Comparison of ENCODE assay signal across 9 cellular contexts in genomic region chr3:112132975-112133448, GRCh38. TPM values are rescaled to one million over a fixed set of nuclear protein-coding genes. Genes with fewer than 3 reads are reported as not detected.
A peak's percentile ranks its signal among the peaks of the same experiment; 100 is the strongest.
DNase-seq lines count a peak whose midpoint lies in the region; ATAC-seq and TF ChIP-seq lines count a peak whose summit lies in the region.
"Had no signal": no experiment of that assay in that cellular context is flagged by ENCODE, and none has a peak within 500 bp of the region (broad histone marks: within the 10 kb centered on the region; RNA-seq: fewer than 3 reads in every experiment).

A gene with protein sequence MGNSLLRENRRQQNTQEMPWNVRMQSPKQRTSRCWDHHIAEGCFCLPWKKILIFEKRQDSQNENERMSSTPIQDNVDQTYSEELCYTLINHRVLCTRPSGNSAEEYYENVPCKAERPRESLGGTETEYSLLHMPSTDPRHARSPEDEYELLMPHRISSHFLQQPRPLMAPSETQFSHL (minus strand): TSS chr3:112133248. CDS start chr3:112133120, 128 bp downstream.

- no peaks in the 10 kb centered on the region for H3K36me3 ChIP-seq in MM.1S (replicated peaks; ENCODE audit: insufficient read depth, low read length)

- H3K9me3 ChIP-seq in MM.1S (replicated peaks; ENCODE audit: insufficient read depth, low read length), result no peaks in the 10 kb centered on the region

- H3K9me2 ChIP-seq in MM.1S (replicated peaks; ENCODE audit: insufficient read depth, low read length), result no peaks in the 10 kb centered on the region

- peak within 1 kb of the TSS; percentile 88 for H3K4me2 ChIP-seq in MM.1S (ENCODE audit: low read depth, low read length)

- H4K20me1 ChIP-seq in MM.1S (ENCODE audit: insufficient read depth, low read length), result no peaks in the 10 kb centered on the region

- ATAC-seq in GM21529 (IDR thresholded peaks at IDR 0.05; ENCODE audit: unreplicated experiment) (peak; percentile 73), left colon (peak; percentile 33)
- peak; percentile 88 for ATAC-seq in stimulated activated effector memory CD8-positive, alpha-beta T cell treated with anti-CD3 and anti-CD28 coated beads, Interleukin-12 subunit alpha, Interleukin-12 subunit beta, amount 100 ng/mL, for 72 hours

- DNase-seq in MM.1S (peak; percentile 88), activated T-cell treated with anti-CD3 and anti-CD28 coated beads for 24 hours (ENCODE audit: low read depth) (peak; percentile 48), left colon (peak; percentile 43 to 55), HT-29 (ENCODE audit: low spot score) (no peak), DMS53 treated with DMSO at 0.1 percent for 48 hours (lab: John Stamatoyannopoulos, UW; ENCODE audit: unreplicated experiment) (no peak)
- DNase-seq in stimulated activated effector memory CD8-positive, alpha-beta T cell treated with anti-CD3 and anti-CD28 coated beads, Interleukin-12 subunit alpha, Interleukin-12 subunit beta, amount 100 ng/mL, for 72 hours (ENCODE audit: low spot score in 2 of 2), result peak; percentile 14 to 76

- H3K9ac ChIP-seq in MM.1S (ENCODE audit: low read length), result peak within 1 kb of the TSS; percentile 80

- peak within 1 kb of the TSS; percentile 77 for H3K4me3 Mint-ChIP-seq in stimulated activated effector memory CD8-positive, alpha-beta T cell treated with anti-CD3 and anti-CD28 coated beads, Interleukin-12 subunit alpha, Interleukin-12 subunit beta, amount 100 ng/mL, for 72 hours

- peak within 1 kb of the TSS; percentile 84 for H3K27ac Mint-ChIP-seq in stimulated activated effector memory CD8-positive, alpha-beta T cell treated with anti-CD3 and anti-CD28 coated beads, Interleukin-12 subunit alpha, Interleukin-12 subunit beta, amount 100 ng/mL, for 72 hours

- H2AFZ ChIP-seq in MM.1S (ENCODE audit: low read length), result peak within 1 kb of the TSS; percentile 2

- H3K9me3 Mint-ChIP-seq in stimulated activated effector memory CD8-positive, alpha-beta T cell treated with anti-CD3 and anti-CD28 coated beads, Interleukin-12 subunit alpha, Interleukin-12 subunit beta, amount 100 ng/mL, for 72 hours, result no peaks in the 10 kb centered on the region

- intact Hi-C loops in left colon (cut with DNase I, micrococcal nuclease), result loop anchor here in 1 of 2 donors (10.0 kb wide), 1 partner anchor 382 kb away; no protein-coding TSS in a partner anchor

- no peak for TF ChIP-seq CTCF in MM.1S (IDR thresholded peaks at IDR 0.05; ENCODE audit: low read length)

- peak within 1 kb of the TSS; percentile 94 for H3K27ac ChIP-seq in MM.1S (ENCODE audit: low read length)

- H3K27me3 ChIP-seq in MM.1S (replicated peaks; ENCODE audit: insufficient read depth, low read length), result no peaks in the 10 kb centered on the region

- H3F3A ChIP-seq in MM.1S (ENCODE audit: insufficient read depth, low read length), result peaks cover 60% of the 10 kb centered on the region

- H3K4me3 ChIP-seq in GM08714 (ENCODE audit: low read length) (peak within 1 kb of the TSS; percentile 99), MM.1S (ENCODE audit: low read length) (peak within 1 kb of the TSS; percentile 68)

- H3K4me1 ChIP-seq in MM.1S (ENCODE audit: low read length), result peaks cover 77% of the 10 kb centered on the region

- peaks cover 33% of the 10 kb centered on the region for H3K79me2 ChIP-seq in MM.1S (ENCODE audit: low read length)

- peaks cover 6% of the 10 kb centered on the region for H3K36me3 Mint-ChIP-seq in stimulated activated effector memory CD8-positive, alpha-beta T cell treated with anti-CD3 and anti-CD28 coated beads, Interleukin-12 subunit alpha, Interleukin-12 subunit beta, amount 100 ng/mL, for 72 hours

- H3K4me1 Mint-ChIP-seq in stimulated activated effector memory CD8-positive, alpha-beta T cell treated with anti-CD3 and anti-CD28 coated beads, Interleukin-12 subunit alpha, Interleukin-12 subunit beta, amount 100 ng/mL, for 72 hours, result peaks cover 60% of the 10 kb centered on the region

RNA-seq across cellular contexts. Expression of the gene that starts here (rescaled TPM):
- under 1 TPM in 1 of 2 donors, not detected in 1; 0.50 TPM for total RNA-seq in left colon
- not detected in 2 replicates for total RNA-seq in HT-29 (2014; rRNA removed; shearing (Covaris generic))
- total RNA-seq: H1 had no signal

Comparison
In these comparisons a context has a peak if more than half of its experiments do, and no peak if none do; other contexts are left out.
1. Peak in DNase-seq and ATAC-seq in left colon; RNA of the gene not detected or under 1 TPM.
2. ATAC-seq: peak in every context shown above with its lines; median percentile 88 in stimulated activated effector memory CD8-positive, alpha-beta T cell treated with anti-CD3 and anti-CD28 coated beads, Interleukin-12 subunit alpha, Interleukin-12 subunit beta, amount 100 ng/mL, for 72 hours; 73 in GM21529; 33 in left colon.
3. DNase-seq: peak in MM.1S (single experiment), activated T-cell treated with anti-CD3 and anti-CD28 coated beads for 24 hours (single experiment) and stimulated activated effector memory CD8-positive, alpha-beta T cell treated with anti-CD3 and anti-CD28 coated beads, Interleukin-12 subunit alpha, Interleukin-12 subunit beta, amount 100 ng/mL, for 72 hours (2 of 2); none in HT-29 (single experiment) and DMS53 treated with DMSO at 0.1 percent for 48 hours (single experiment).